ENCODE assay signal across 32 cellular contexts in genomic region chr1:222077191-222077590, GRCh38.
"Had no signal": no experiment of that assay in that cellular context is flagged by ENCODE, and none has a peak within 500 bp of the region (broad histone marks: within the 10 kb centered on the region; RNA-seq: fewer than 3 reads in every experiment).

No MANE protein-coding gene starts in this region.

- H3K36me3 Mint-ChIP-seq: activated CD4-positive, alpha-beta memory T cell treated with anti-CD3 and anti-CD28 coated beads for 36 hours; activated naive CD4-positive, alpha-beta T cell treated with anti-CD3 and anti-CD28 coated beads, Interleukin-2, amount 50 U/mL, for 72 hours; activated naive CD8-positive, alpha-beta T cell treated with anti-CD3 and anti-CD28 coated beads for 36 hours; T-cell had no signal

- DNase-seq: activated B cell treated with CpG ODN at 0.5 μM for 24 hours; activated CD4-positive, alpha-beta memory T cell treated with anti-CD3 and anti-CD28 coated beads for 36 hours; activated CD4-positive, alpha-beta T cell treated with anti-CD3 and anti-CD28 coated beads for 4 hours; activated CD4-positive, alpha-beta T cell treated with anti-CD3 and anti-CD28 coated beads, Interleukin-2, amount 10 ng/mL, durations not matched to agents 24 days and 14 days; activated CD4-positive, alpha-beta T cell treated with anti-CD3 and anti-CD28 coated beads, Interleukin-2, amount 50 U/mL, for 1 hour; activated CD4-positive, alpha-beta T cell treated with anti-CD3 and anti-CD28 coated beads, Interleukin-2, amount 50 U/mL, for 4 hours; activated CD4-positive, CD25-positive, alpha-beta regulatory T cell treated with anti-CD3 and anti-CD28 coated beads, Interleukin-2, amount 50 U/mL, for 72 hours; activated CD8-positive, alpha-beta memory T cell treated with anti-CD3 and anti-CD28 coated beads, Interleukin-2, amount 50 U/mL, for 4 hours; activated CD8-positive, alpha-beta T cell treated with anti-CD3 and anti-CD28 coated beads for 36 hours; activated effector memory CD4-positive, alpha-beta T cell treated with anti-CD3 and anti-CD28 coated beads, Interleukin-2, amount 50 U/mL, for 16 hours; activated gamma-delta T cell treated with Interleukin-2 at 50 U/mL for 16 hours; activated naive CD4-positive, alpha-beta T cell; activated naive CD4-positive, alpha-beta T cell treated with anti-CD3 and anti-CD28 coated beads for 36 hours; activated naive CD4-positive, alpha-beta T cell treated with anti-CD3 and anti-CD28 coated beads, Interleukin-2, amount 50 U/mL, for 16 hours; activated naive CD8-positive, alpha-beta T cell treated with anti-CD3 and anti-CD28 coated beads for 36 hours; activated T-cell treated with anti-CD3 and anti-CD28 coated beads for 4 hours; activated T-cell treated with anti-CD3 and anti-CD28 coated beads, Interleukin-2, amount 50 U/mL, for 1 hour; activated T-cell treated with anti-CD3 and anti-CD28 coated beads, Interleukin-2, amount 50 U/mL, for 4 hours; activated T-cell treated with anti-CD3 and anti-CD28 coated beads, Interleukin-2, amount 50 U/mL, for 72 hours; adrenal gland; amniotic stem cell; aorta; body of pancreas; brain microvascular endothelial cell; T-cell; T-helper 17 cell had no signal

- H3K27me3 ChIP-seq: adrenal gland, body of pancreas, brain microvascular endothelial cell, cardiac muscle cell had no signal

- H3K4me3 ChIP-seq: adrenal gland, body of pancreas, cardiac muscle cell had no signal

- ATAC-seq: activated CD8-positive, alpha-beta T cell treated with anti-CD3 and anti-CD28 coated beads for 36 hours; activated naive CD4-positive, alpha-beta T cell treated with anti-CD3 and anti-CD28 coated beads, Interleukin-2, amount 50 U/mL, for 72 hours; activated T-cell treated with anti-CD3 and anti-CD28 coated beads, Interleukin-2, amount 50 U/mL, for 4 hours; activated T-cell treated with anti-CD3 and anti-CD28 coated beads, Interleukin-2, amount 50 U/mL, for 72 hours; activated T-helper 17 cell treated with anti-CD3 and anti-CD28 coated beads, Interleukin-2, amount 50 U/mL, for 72 hours; body of pancreas; T-cell; T-helper 17 cell had no signal

- H3K36me3 ChIP-seq: adrenal gland, brain microvascular endothelial cell, cardiac muscle cell had no signal

- H3K27me3 Mint-ChIP-seq: activated B cell treated with CpG ODN at 0.5 μM for 24 hours; activated CD4-positive, alpha-beta memory T cell treated with anti-CD3 and anti-CD28 coated beads for 36 hours; activated CD4-positive, alpha-beta T cell treated with anti-CD3 and anti-CD28 coated beads, Interleukin-2, amount 10 ng/mL, durations not matched to agents 24 days and 14 days; T-helper 17 cell had no signal

- H3K4me1 Mint-ChIP-seq: activated CD4-positive, alpha-beta T cell treated with anti-CD3 and anti-CD28 coated beads, Interleukin-2, amount 10 ng/mL, durations not matched to agents 24 days and 14 days; activated naive CD8-positive, alpha-beta T cell treated with anti-CD3 and anti-CD28 coated beads for 36 hours; activated T-helper 17 cell treated with anti-CD3 and anti-CD28 coated beads, Interleukin-2, amount 50 U/mL, for 72 hours; central memory CD8-positive, alpha-beta T cell; T-cell; T-helper 17 cell had no signal

- H3K9me3 Mint-ChIP-seq: activated B cell treated with CpG ODN at 0.5 μM for 24 hours; activated CD4-positive, alpha-beta memory T cell treated with anti-CD3 and anti-CD28 coated beads for 36 hours; activated CD4-positive, alpha-beta T cell treated with anti-CD3 and anti-CD28 coated beads, Interleukin-2, amount 10 ng/mL, durations not matched to agents 24 days and 14 days; activated CD8-positive, alpha-beta T cell treated with anti-CD3 and anti-CD28 coated beads for 36 hours; activated naive CD4-positive, alpha-beta T cell treated with anti-CD3 and anti-CD28 coated beads for 36 hours; activated naive CD4-positive, alpha-beta T cell treated with anti-CD3 and anti-CD28 coated beads, Interleukin-2, amount 50 U/mL, for 72 hours; activated T-cell treated with anti-CD3 and anti-CD28 coated beads, Interleukin-2, amount 50 U/mL, for 4 hours; activated T-cell treated with anti-CD3 and anti-CD28 coated beads, Interleukin-2, amount 50 U/mL, for 72 hours; activated T-helper 1 cell treated with anti-CD3 and anti-CD28 coated beads, Interleukin-12 subunit alpha, Interleukin-12 subunit beta, Interleukin-2, Interleukin-4 antibody, amounts not matched to agents 30 ng/mL and 10 ng/mL and 1 ng/mL, durations not matched to agents 14 hours and 24 hours and 36 hours; activated T-helper 17 cell treated with anti-CD3 and anti-CD28 coated beads, Interleukin-2, amount 50 U/mL, for 72 hours; central memory CD8-positive, alpha-beta T cell; T-cell had no signal

- H3K27ac Mint-ChIP-seq: activated B cell treated with CpG ODN at 0.5 μM for 24 hours; activated CD4-positive, alpha-beta memory T cell treated with anti-CD3 and anti-CD28 coated beads for 36 hours; activated CD4-positive, alpha-beta T cell treated with anti-CD3 and anti-CD28 coated beads, Interleukin-2, amount 10 ng/mL, durations not matched to agents 24 days and 14 days; activated CD8-positive, alpha-beta T cell treated with anti-CD3 and anti-CD28 coated beads for 36 hours; activated naive CD4-positive, alpha-beta T cell treated with anti-CD3 and anti-CD28 coated beads for 36 hours; activated naive CD4-positive, alpha-beta T cell treated with anti-CD3 and anti-CD28 coated beads, Interleukin-2, amount 50 U/mL, for 72 hours; activated naive CD8-positive, alpha-beta T cell treated with anti-CD3 and anti-CD28 coated beads for 36 hours; activated T-cell treated with anti-CD3 and anti-CD28 coated beads, Interleukin-2, amount 50 U/mL, for 72 hours; activated T-helper 1 cell treated with anti-CD3 and anti-CD28 coated beads, Interleukin-12 subunit alpha, Interleukin-12 subunit beta, Interleukin-2, Interleukin-4 antibody, amounts not matched to agents 30 ng/mL and 10 ng/mL and 1 ng/mL, durations not matched to agents 14 hours and 24 hours and 36 hours; activated T-helper 17 cell treated with anti-CD3 and anti-CD28 coated beads, Interleukin-2, amount 50 U/mL, for 72 hours; T-cell; T-helper 17 cell had no signal

- H3K4me1 ChIP-seq: adrenal gland, body of pancreas had no signal

- H3K9me3 ChIP-seq: adrenal gland, body of pancreas had no signal

- H3K4me3 Mint-ChIP-seq: activated B cell treated with CpG ODN at 0.5 μM for 24 hours; activated CD4-positive, alpha-beta memory T cell treated with anti-CD3 and anti-CD28 coated beads for 36 hours; activated CD4-positive, alpha-beta T cell treated with anti-CD3 and anti-CD28 coated beads, Interleukin-2, amount 10 ng/mL, durations not matched to agents 24 days and 14 days; activated CD8-positive, alpha-beta T cell treated with anti-CD3 and anti-CD28 coated beads for 36 hours; activated naive CD4-positive, alpha-beta T cell treated with anti-CD3 and anti-CD28 coated beads for 36 hours; activated naive CD8-positive, alpha-beta T cell treated with anti-CD3 and anti-CD28 coated beads for 36 hours; activated T-cell treated with anti-CD3 and anti-CD28 coated beads, Interleukin-2, amount 50 U/mL, for 4 hours; activated T-cell treated with anti-CD3 and anti-CD28 coated beads, Interleukin-2, amount 50 U/mL, for 72 hours; activated T-helper 1 cell treated with anti-CD3 and anti-CD28 coated beads, Interleukin-12 subunit alpha, Interleukin-12 subunit beta, Interleukin-2, Interleukin-4 antibody, amounts not matched to agents 30 ng/mL and 10 ng/mL and 1 ng/mL, durations not matched to agents 14 hours and 24 hours and 36 hours; activated T-helper 17 cell treated with anti-CD3 and anti-CD28 coated beads, Interleukin-2, amount 50 U/mL, for 72 hours; central memory CD8-positive, alpha-beta T cell; T-cell; T-helper 17 cell had no signal

- H3K27ac ChIP-seq: adrenal gland, body of pancreas, brain microvascular endothelial cell, cardiac muscle cell, VCaP had no signal
